13 cellular contexts compared by ENCODE assay signal in the genomic region with DNA sequence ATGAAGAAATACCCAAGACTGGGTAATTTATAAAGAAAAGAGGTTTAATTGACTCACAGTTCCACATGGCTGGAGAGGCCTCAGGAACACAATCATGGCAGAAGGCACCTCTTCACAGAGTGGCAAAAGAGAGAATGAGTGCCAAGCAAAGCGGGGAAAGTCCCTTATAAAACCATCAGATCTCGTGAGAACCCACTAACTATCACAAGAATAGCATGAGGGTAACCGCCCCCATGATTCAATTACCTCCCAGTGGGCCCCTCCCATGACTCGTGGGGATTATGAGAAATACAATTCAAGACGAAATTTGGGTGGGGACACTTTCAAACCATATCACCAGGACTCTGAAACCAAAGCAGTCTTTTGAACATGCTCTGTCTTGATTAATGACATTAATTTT. TPM values are rescaled to one million over a fixed set of nuclear protein-coding genes. Genes with fewer than 3 reads are reported as not detected.
A peak's percentile ranks its signal among the peaks of the same experiment; 100 is the strongest.
DNase-seq lines count a peak whose midpoint lies in the region; TF ChIP-seq lines count a peak whose summit lies in the region.
"Had no signal": no experiment of that assay in that cellular context is flagged by ENCODE, and none has a peak within 500 bp of the region (broad histone marks: within the 10 kb centered on the region; RNA-seq: fewer than 3 reads in every experiment).

No MANE protein-coding gene starts in this region.

- H3K4me3 Mint-ChIP-seq in H9, result no peak overlapping the region
- H3K4me3 Mint-ChIP-seq: brain; naive thymus-derived CD4-positive, alpha-beta T cell had no signal

- H4K5ac ChIP-seq in H9 (ENCODE audit: insufficient read length, low read depth, low read length), result no peak overlapping the region

- H2BK120ac ChIP-seq in H9 (ENCODE audit: low read depth, low read length, poor library complexity, severe bottlenecking), result no peak overlapping the region

- H4K8ac ChIP-seq in H9 (replicated peaks; ENCODE audit: insufficient read length, low read depth, low read length), result no peak overlapping the region

- peak; percentile 71 for DNase-seq in activated effector memory CD4-positive, alpha-beta T cell treated with anti-CD3 and anti-CD28 coated beads, Interleukin-2, amount 50 U/mL, for 16 hours
- no peak for DNase-seq in activated effector memory CD4-positive, alpha-beta T cell treated with Interleukin-2 at 50 U/mL for 16 hours
- DNase-seq in activated CD4-positive, alpha-beta T cell treated with anti-CD3 and anti-CD28 coated beads, Interleukin-2, amount 50 U/mL, for 48 hours, result peak; percentile 26 to 44
- DNase-seq in kidney tubule cell (ENCODE audit: low spot score), result peak; percentile 27
- peak; percentile 42 for DNase-seq in stimulated activated CD8-positive, alpha-beta memory T cell treated with anti-CD3 and anti-CD28 coated beads, Interleukin-4, amount 100 ng/mL, for 48 hours
- DNase-seq in cortex of kidney (lab: John Stamatoyannopoulos, UW), result no peak
- DNase-seq in H9, result no peak
- no peak for DNase-seq in COLO668 (lab: John Stamatoyannopoulos, UW; ENCODE audit: unreplicated experiment)
- DNase-seq: Caco-2; GF-D8; naive thymus-derived CD4-positive, alpha-beta T cell; NCI-H2107 had no signal

- no CpG with 5 or more reads among the region's 5 CpGs for WGBS in H9 (ENCODE audit: extremely low coverage, insufficient read length, low lambda C conversion rate)

- H2BK5ac ChIP-seq in H9 (ENCODE audit: insufficient read length, low read length), result no peak overlapping the region

- no peak overlapping the region for H3K18ac ChIP-seq in H9 (ENCODE audit: insufficient read length, low read depth, low read length)

- no peaks in the 10 kb centered on the region for H3K79me2 ChIP-seq in H9 (ENCODE audit: insufficient read depth, low read length)

- H3K27ac Mint-ChIP-seq in H9, result no peak overlapping the region

- no peak overlapping the region for H2BK20ac ChIP-seq in H9 (ENCODE audit: low read depth, low read length, poor library complexity, severe bottlenecking)

- H3K79me1 ChIP-seq in H9 (ENCODE audit: insufficient read depth, low read depth, low read length, poor library complexity, severe bottlenecking), result no peaks in the 10 kb centered on the region

- H3K27me3 Mint-ChIP-seq in H9 (ENCODE audit: low read depth), result peaks cover 9% of the 10 kb centered on the region
- H3K27me3 Mint-ChIP-seq: brain had no signal

- H2AFZ ChIP-seq in H9 (ENCODE audit: low read length), result no peak overlapping the region

- no peak overlapping the region for H2BK12ac ChIP-seq in H9 (ENCODE audit: insufficient read length, low read depth, low read length)

- no peak overlapping the region for H3K23ac ChIP-seq in H9 (ENCODE audit: insufficient read length, low read depth, low read length)

- peaks cover 18% of the 10 kb centered on the region for H3K4me1 ChIP-seq in H9 (ENCODE audit: insufficient read depth, low read length)
- H3K4me1 ChIP-seq: Caco-2 had no signal

- no peaks in the 10 kb centered on the region for H3K9me3 ChIP-seq in H9 (ENCODE audit: control insufficient read depth, low read depth, low read length)
- H3K9me3 ChIP-seq: Caco-2 had no signal

- H2BK15ac ChIP-seq in H9 (ENCODE audit: low read depth, low read length), result no peak overlapping the region

- no peaks in the 10 kb centered on the region for H4K20me1 ChIP-seq in H9 (ENCODE audit: control insufficient read depth, insufficient read depth, insufficient read length)

- no peak overlapping the region for H2AK5ac ChIP-seq in H9 (ENCODE audit: insufficient read length, low read length)

- TF ChIP-seq CTCF in H9 (conservative IDR thresholded peaks at IDR 0.05), result no peak

- H3K4me1 Mint-ChIP-seq in H9, result peaks cover 30 to 41% of the 10 kb centered on the region in 2 experiments

- no peak overlapping the region for H3K9ac ChIP-seq in H9 (ENCODE audit: extremely low read depth, insufficient read length, low read length)

- H4K91ac ChIP-seq in H9 (ENCODE audit: insufficient read length, low read depth, low read length), result no peak overlapping the region

- H3K27ac ChIP-seq in H9 (ENCODE audit: insufficient read length, low read depth, low read length), result no peak overlapping the region

- no peaks in the 10 kb centered on the region for H3K27me3 ChIP-seq in H9 (ENCODE audit: insufficient read depth, low read length)

- no peak overlapping the region for H3T11ph ChIP-seq in H9 (ENCODE audit: low read length)

- H3K14ac ChIP-seq in H9 (ENCODE audit: insufficient read depth, low read length), result no peak overlapping the region

- peaks cover 0 to 3% (median 0%) of the 10 kb centered on the region in 3 experiments; a peak in 4 of 7 replicates for H3K36me3 Mint-ChIP-seq in H9 (ENCODE audit: insufficient read depth in 1 of 3, low read depth in 3 of 3)
- H3K36me3 Mint-ChIP-seq: brain; naive thymus-derived CD4-positive, alpha-beta T cell had no signal

- H3K23me2 ChIP-seq in H9 (ENCODE audit: insufficient read length, low read depth, low read length, poor library complexity, severe bottlenecking), result no peaks in the 10 kb centered on the region

- no peak overlapping the region for H3K4ac ChIP-seq in H9 (ENCODE audit: low read depth, low read length)

- H3K9me3 Mint-ChIP-seq in H9, result peaks cover 0 to 2% of the 10 kb centered on the region in 2 experiments; a peak in 2 of 5 replicates
- H3K9me3 Mint-ChIP-seq: brain had no signal

- H3K56ac ChIP-seq in H9 (ENCODE audit: insufficient read length, low read depth, low read length), result no peak overlapping the region

- no peak overlapping the region for H3K4me2 ChIP-seq in H9 (ENCODE audit: insufficient read depth, insufficient read length, low read length)

RNA-seq across cellular contexts. Expression of gene RTP3, which starts 7.0 kb away (rescaled TPM):
- not detected in 2 replicates for total RNA-seq in H9 (2021)
- total RNA-seq: Caco-2; naive thymus-derived CD4-positive, alpha-beta T cell had no signal

RNA-seq across cellular contexts. Expression of gene LTF, which starts 40.1 kb away (rescaled TPM):
- total RNA-seq in H9 (2021), result not detected in 2 replicates
- total RNA-seq: Caco-2 had no signal

Comparison
In these comparisons a context has a peak if more than half of its experiments do, and no peak if none do; other contexts are left out.
1. DNase-seq: peak in activated effector memory CD4-positive, alpha-beta T cell treated with anti-CD3 and anti-CD28 coated beads, Interleukin-2, amount 50 U/mL, for 16 hours (single experiment), activated CD4-positive, alpha-beta T cell treated with anti-CD3 and anti-CD28 coated beads, Interleukin-2, amount 50 U/mL, for 48 hours (2 of 2), kidney tubule cell (single experiment) and stimulated activated CD8-positive, alpha-beta memory T cell treated with anti-CD3 and anti-CD28 coated beads, Interleukin-4, amount 100 ng/mL, for 48 hours (single experiment); none in activated effector memory CD4-positive, alpha-beta T cell treated with Interleukin-2 at 50 U/mL for 16 hours (single experiment), cortex of kidney (single experiment), H9 (single experiment) and COLO668 (single experiment).